In genomic region chr17:66395961-66396360, GRCh38 we compare ENCODE assay signal across 20 cellular contexts.
DNase-seq lines count a peak whose midpoint lies in the region; ATAC-seq and TF ChIP-seq lines count a peak whose summit lies in the region.
"Had no signal": no experiment of that assay in that cellular context is flagged by ENCODE, and none has a peak within 500 bp of the region (broad histone marks: within the 10 kb centered on the region; RNA-seq: fewer than 3 reads in every experiment).

No MANE protein-coding gene starts in this region.

- H3K9me3 Mint-ChIP-seq in activated naive CD4-positive, alpha-beta T cell treated with anti-CD3 and anti-CD28 coated beads for 36 hours, result peaks cover 6% of the 10 kb centered on the region
- peaks cover 10% of the 10 kb centered on the region for H3K9me3 Mint-ChIP-seq in activated CD8-positive, alpha-beta T cell treated with anti-CD3 and anti-CD28 coated beads, Interleukin-2, amount 10 ng/mL, durations not matched to agents 7 days and 5 days (ENCODE audit: insufficient read depth)
- H3K9me3 Mint-ChIP-seq in nephron, result peaks cover 6% of the 10 kb centered on the region

- ATAC-seq in activated CD8-positive, alpha-beta T cell treated with anti-CD3 and anti-CD28 coated beads, Interleukin-2, amount 10 ng/mL, durations not matched to agents 7 days and 5 days, result no peak
- no peak for ATAC-seq in GM18867 (IDR thresholded peaks at IDR 0.05; ENCODE audit: unreplicated experiment)
- ATAC-seq: PC-3 had no signal

- no peaks in the 10 kb centered on the region for H3K27me3 ChIP-seq in smooth muscle cell (ENCODE audit: low read depth)
- H3K27me3 ChIP-seq: MG63 had no signal

- H3K4me3 ChIP-seq in HEK293 (ENCODE audit: low read depth, low read length), result no peak overlapping the region
- H3K4me3 ChIP-seq in smooth muscle cell, result no peak overlapping the region
- H3K4me3 ChIP-seq: MG63 had no signal

- H3K9ac ChIP-seq in smooth muscle cell (ENCODE audit: low read depth), result no peak overlapping the region
- H3K9ac ChIP-seq: KMS-11 had no signal

- peak overlapping the region; percentile 47 for H3K27ac Mint-ChIP-seq in activated naive CD4-positive, alpha-beta T cell treated with anti-CD3 and anti-CD28 coated beads for 36 hours
- H3K27ac Mint-ChIP-seq in activated CD8-positive, alpha-beta T cell treated with anti-CD3 and anti-CD28 coated beads, Interleukin-2, amount 10 ng/mL, durations not matched to agents 7 days and 5 days, result peak overlapping the region; percentile 63
- H3K27ac Mint-ChIP-seq in nephron, result peak overlapping the region in 2 of 3 experiments; percentile 23 to 75

- no peak for DNase-seq in activated naive CD4-positive, alpha-beta T cell treated with anti-CD3 and anti-CD28 coated beads for 36 hours
- DNase-seq in activated naive CD4-positive, alpha-beta T cell (lab: John Stamatoyannopoulos, UW), result no peak
- DNase-seq in activated CD8-positive, alpha-beta T cell treated with anti-CD3 and anti-CD28 coated beads, Interleukin-2, amount 10 ng/mL, durations not matched to agents 7 days and 5 days, result no peak
- no peak for DNase-seq in smooth muscle cell (lab: John Stamatoyannopoulos, UW; ENCODE audit: unreplicated experiment)
- DNase-seq: DMS79, H7, MG63, NCI-H1048, NCI-H1436, NCI-H1930, NCI-H226, NCI-H524, PC-3, RPMI8226, SIG-M5 had no signal

- intact Hi-C loops in activated naive CD4-positive, alpha-beta T cell treated with anti-CD3 and anti-CD28 coated beads for 36 hours (cut with micrococcal nuclease), result loop anchor here (2.0 to 5.0 kb wide), 2 partner anchors 13 to 874 kb away; no protein-coding TSS in a partner anchor

- POLR2A ChIA-PET in HEK293 (lab: Yijun Ruan, JAX), result no interaction called here
- POLR2A ChIA-PET in activated CD8-positive, alpha-beta T cell treated with anti-CD3 and anti-CD28 coated beads, Interleukin-2, amount 10 ng/mL, durations not matched to agents 7 days and 5 days (lab: Charles Lee), result no interaction called here

- no peaks in the 10 kb centered on the region for H3K27me3 Mint-ChIP-seq in activated naive CD4-positive, alpha-beta T cell treated with anti-CD3 and anti-CD28 coated beads for 36 hours (ENCODE audit: low read depth)
- no peaks in the 10 kb centered on the region for H3K27me3 Mint-ChIP-seq in activated CD8-positive, alpha-beta T cell treated with anti-CD3 and anti-CD28 coated beads, Interleukin-2, amount 10 ng/mL, durations not matched to agents 7 days and 5 days (ENCODE audit: low read depth)
- no peaks in the 10 kb centered on the region for H3K27me3 Mint-ChIP-seq in nephron (ENCODE audit: low read depth)

- no peaks in the 10 kb centered on the region for H3F3A ChIP-seq in smooth muscle cell (ENCODE audit: low read depth)

- H3K27ac ChIP-seq in HEK293 (ENCODE audit: extremely low read depth, low read depth, low read length), result no peak overlapping the region
- H3K27ac ChIP-seq in smooth muscle cell (ENCODE audit: low read depth), result no peak overlapping the region
- H3K27ac ChIP-seq: HL-60, KMS-11 had no signal

- H2AFZ ChIP-seq in smooth muscle cell (ENCODE audit: low read depth), result no peak overlapping the region

- H3K36me3 Mint-ChIP-seq in activated naive CD4-positive, alpha-beta T cell treated with anti-CD3 and anti-CD28 coated beads for 36 hours (ENCODE audit: low read depth), result peaks cover 11% of the 10 kb centered on the region
- H3K36me3 Mint-ChIP-seq in activated CD8-positive, alpha-beta T cell treated with anti-CD3 and anti-CD28 coated beads, Interleukin-2, amount 10 ng/mL, durations not matched to agents 7 days and 5 days (ENCODE audit: low read depth), result peaks cover 53% of the 10 kb centered on the region
- H3K36me3 Mint-ChIP-seq in nephron (ENCODE audit: low read depth), result peaks cover 4% of the 10 kb centered on the region

- H3K9me3 ChIP-seq in HEK293 (ENCODE audit: control insufficient read depth, insufficient read depth, low read depth, low read length), result no peaks in the 10 kb centered on the region
- no peaks in the 10 kb centered on the region for H3K9me3 ChIP-seq in smooth muscle cell (replicated peaks; ENCODE audit: low read depth)

- H3K4me3 Mint-ChIP-seq in activated naive CD4-positive, alpha-beta T cell treated with anti-CD3 and anti-CD28 coated beads for 36 hours, result peak overlapping the region; percentile 3
- H3K4me3 Mint-ChIP-seq in activated CD8-positive, alpha-beta T cell treated with anti-CD3 and anti-CD28 coated beads, Interleukin-2, amount 10 ng/mL, durations not matched to agents 7 days and 5 days, result no peak overlapping the region
- H3K4me3 Mint-ChIP-seq in nephron, result no peak overlapping the region

- H3K4me2 ChIP-seq in smooth muscle cell, result no peak overlapping the region
- H3K4me2 ChIP-seq: KMS-11 had no signal

- H3K36me3 ChIP-seq in HEK293 (ENCODE audit: control insufficient read depth in 2 of 2, insufficient read depth in 1 of 2, low read length in 2 of 2) (no peaks in the 10 kb centered on the region; a peak in 1 of 3 replicates), smooth muscle cell (ENCODE audit: low read depth) (no peaks in the 10 kb centered on the region)

- no peaks in the 10 kb centered on the region for H3K79me2 ChIP-seq in smooth muscle cell (ENCODE audit: low read depth)

- CTCF ChIA-PET in activated naive CD4-positive, alpha-beta T cell treated with anti-CD3 and anti-CD28 coated beads for 36 hours (lab: Charles Lee), result no interaction called here
- CTCF ChIA-PET in HEK293 (lab: Yijun Ruan, JAX), result interaction anchor here (0.7 kb wide), 1 partner anchor 1830 kb away, joined by 3 read pairs; no protein-coding TSS in a partner anchor
- CTCF ChIA-PET in activated CD8-positive, alpha-beta T cell treated with anti-CD3 and anti-CD28 coated beads, Interleukin-2, amount 10 ng/mL, durations not matched to agents 7 days and 5 days (lab: Charles Lee), result interaction anchor here (1.1 kb wide), 1 partner anchor 8 kb away, joined by 3 read pairs; no protein-coding TSS in a partner anchor

- TF ChIP-seq CTCF in HEK293 (tag by site-specific recombination; IDR thresholded peaks at IDR 0.05) (no peak), nephron (IDR thresholded peaks at IDR 0.05; ENCODE audit: unreplicated experiment in 3 of 3) (no peak), smooth muscle cell (IDR thresholded peaks at IDR 0.05; ENCODE audit: borderline replicate concordance, insufficient read depth, poor library complexity, severe bottlenecking) (no peak)

- H4K20me1 ChIP-seq in smooth muscle cell (ENCODE audit: low read depth), result no peaks in the 10 kb centered on the region

- peaks cover 82% of the 10 kb centered on the region for H3K4me1 Mint-ChIP-seq in activated naive CD4-positive, alpha-beta T cell treated with anti-CD3 and anti-CD28 coated beads for 36 hours (ENCODE audit: low read depth)
- peaks cover 87% of the 10 kb centered on the region for H3K4me1 Mint-ChIP-seq in activated CD8-positive, alpha-beta T cell treated with anti-CD3 and anti-CD28 coated beads, Interleukin-2, amount 10 ng/mL, durations not matched to agents 7 days and 5 days (ENCODE audit: low read depth)
- peaks cover 6% of the 10 kb centered on the region for H3K4me1 Mint-ChIP-seq in nephron

- no peaks in the 10 kb centered on the region for H3K4me1 ChIP-seq in HEK293 (ENCODE audit: control insufficient read depth, insufficient read depth, low read length)
- H3K4me1 ChIP-seq in smooth muscle cell (ENCODE audit: low read depth), result no peaks in the 10 kb centered on the region

TF ChIP-seq in HEK293, 187 proteins besides CTCF, POLR2A, EP300 and RAD21:
- peak; percentile 37; the same call in 1 of the 2 replicates for TF ChIP-seq SCRT2 (tag by site-specific recombination; IDR thresholded peaks at IDR 0.05)
- TF ChIP-seq ZBTB44 (tag by site-specific recombination; IDR thresholded peaks at IDR 0.05), result no peak
